1 cellular context compared by ENCODE assay signal in genomic region chr11:67410984-67411784, GRCh38.
A peak's percentile ranks its signal among the peaks of the same experiment; 100 is the strongest.
TF ChIP-seq lines count a peak whose summit lies in the region.

No MANE protein-coding gene starts in this region.

TF ChIP-seq in K562, 482 proteins besides CTCF, POLR2A, EP300 and RAD21:
- peak; percentile 18 for TF ChIP-seq KDM5B (IDR thresholded peaks at IDR 0.05; ENCODE audit: insufficient replicate concordance, low read depth, low read length)
- TF ChIP-seq ZBTB33 (CRISPR knock-in tag; IDR thresholded peaks at IDR 0.05) = no peak
- TF ChIP-seq POLR2G (IDR thresholded peaks at IDR 0.05; ENCODE audit: low read depth, low read length) = 0 out of 2 replicates have a peak, but pooled peaks have one; percentile 24
